ENCODE assay signal across 8 cellular contexts in genomic region chr3:180912304-180913226, GRCh38. TPM values are rescaled to one million over a fixed set of nuclear protein-coding genes. Genes with fewer than 3 reads are reported as not detected.
DNase-seq lines count a peak whose midpoint lies in the region; TF ChIP-seq lines count a peak whose summit lies in the region.

Gene FXR1 (plus strand): TSS chr3:180912670. CDS start chr3:180912686, 16 bp downstream.

- no peak for TF ChIP-seq EP300 in neural cell (conservative IDR thresholded peaks at IDR 0.05; ENCODE audit: poor library complexity, severe bottlenecking)

- DNase-seq in G401 (ENCODE audit: low spot score) (peak; percentile 82), H7 (peak; percentile 94), fibroblast of the conjunctiva (ENCODE audit: low read depth) (peak; percentile 53)
- DNase-seq in activated effector memory CD4-positive, alpha-beta T cell treated with Interleukin-2 at 50 U/mL for 16 hours = peak; percentile 84

- peak within 1 kb of the TSS; percentile 98 for H2AFZ ChIP-seq in Loucy (ENCODE audit: low read length)
- H2AFZ ChIP-seq in neural cell (ENCODE audit: low read depth, low read length) = peak within 1 kb of the TSS; percentile 74

- in situ Hi-C loops in G401 (cut with HindIII; ENCODE audit: low sequenced_read_pairs) = no loop called here

- H3K9me2 ChIP-seq in Loucy (replicated peaks; ENCODE audit: low read depth, low read length) (no peaks in the 10 kb centered on the region), neural cell (ENCODE audit: insufficient read depth, low read length) (no peaks in the 10 kb centered on the region)

- H3K27ac ChIP-seq in neural cell (ENCODE audit: low read length) = peak within 1 kb of the TSS; percentile 93
- peak within 1 kb of the TSS; percentile 88 for H3K27ac ChIP-seq in stomach smooth muscle (ENCODE audit: low read length)

- peaks cover 51% of the 10 kb centered on the region for H3K79me2 ChIP-seq in Loucy (ENCODE audit: insufficient read depth, low read length)
- peaks cover 47% of the 10 kb centered on the region for H3K79me2 ChIP-seq in neural cell (replicated peaks; ENCODE audit: insufficient read depth, low read length)

- no peaks in the 10 kb centered on the region for H3F3A ChIP-seq in Loucy (ENCODE audit: low read depth)
- H3F3A ChIP-seq in neural cell (ENCODE audit: insufficient read depth, low read length, poor library complexity, severe bottlenecking) = peaks cover 5% of the 10 kb centered on the region

- H3K4me3 ChIP-seq in H7 (ENCODE audit: insufficient read depth, low read depth, low read length) (peak within 1 kb of the TSS; percentile 93), Loucy (ENCODE audit: low read length, poor library complexity, severe bottlenecking) (peak within 1 kb of the TSS; percentile 97), neural cell (ENCODE audit: low read length) (peak within 1 kb of the TSS; percentile 82), stomach smooth muscle (ENCODE audit: low read length in 2 of 2) (peak within 1 kb of the TSS; percentile 96 to 99)

- H4K20me1 ChIP-seq in Loucy (ENCODE audit: insufficient read depth, low read length, poor library complexity, severe bottlenecking) (peaks cover 50% of the 10 kb centered on the region), neural cell (ENCODE audit: insufficient read depth) (peaks cover 8% of the 10 kb centered on the region)

- H3K9ac ChIP-seq in Loucy (ENCODE audit: low read depth, low read length, poor library complexity, severe bottlenecking) (peak within 1 kb of the TSS; percentile 96), neural cell (ENCODE audit: low read length) (peak within 1 kb of the TSS; percentile 93), stomach smooth muscle (ENCODE audit: low read length in 2 of 2) (peak within 1 kb of the TSS; percentile 96 to 100)

- H3K36me3 ChIP-seq in H7 (replicated peaks; ENCODE audit: control insufficient read depth, insufficient read depth, low read length) (peaks cover 4% of the 10 kb centered on the region), Loucy (ENCODE audit: insufficient read depth, low read length) (no peaks in the 10 kb centered on the region; the same call in 1 of the 2 replicates), neural cell (ENCODE audit: insufficient read depth, low read length) (no peaks in the 10 kb centered on the region), stomach smooth muscle (ENCODE audit: control insufficient read depth in 2 of 2, insufficient read depth in 2 of 2, low read length in 2 of 2) (no peaks in the 10 kb centered on the region)

- peak; percentile 85 for TF ChIP-seq POLR2A in Raji (IDR thresholded peaks at IDR 0.05; ENCODE audit: insufficient read depth, low read depth, low read length)

- H3K27me3 ChIP-seq in H7 (ENCODE audit: control insufficient read depth, insufficient read depth, low read length) (no peaks in the 10 kb centered on the region), Loucy (ENCODE audit: insufficient read depth, low read length, poor library complexity, severe bottlenecking) (no peaks in the 10 kb centered on the region), neural cell (ENCODE audit: insufficient read depth, low read depth, low read length) (no peaks in the 10 kb centered on the region), stomach smooth muscle (ENCODE audit: control insufficient read depth in 1 of 2, insufficient read depth in 2 of 2, low read length in 2 of 2) (no peaks in the 10 kb centered on the region)

- H3K4me1 ChIP-seq in Loucy (ENCODE audit: insufficient read depth, low read length, poor library complexity, severe bottlenecking) (peaks cover 38% of the 10 kb centered on the region), stomach smooth muscle (ENCODE audit: control insufficient read depth, insufficient read depth, low read length) (peaks cover 20% of the 10 kb centered on the region)

- TF ChIP-seq CTCF in Loucy (conservative IDR thresholded peaks at IDR 0.05; ENCODE audit: low read length) (peak; percentile 63), neural cell (IDR thresholded peaks at IDR 0.05; ENCODE audit: poor library complexity, severe bottlenecking) (peak; percentile 78)

- H3K4me2 ChIP-seq in Loucy (ENCODE audit: low read depth, low read length, poor library complexity, severe bottlenecking) (peak within 1 kb of the TSS; percentile 98), neural cell (ENCODE audit: low read length) (peak within 1 kb of the TSS; percentile 62)

- H3K9me3 ChIP-seq in Loucy (ENCODE audit: insufficient read depth, low read depth, low read length) = no peaks in the 10 kb centered on the region
- no peaks in the 10 kb centered on the region for H3K9me3 ChIP-seq in neural cell (ENCODE audit: low read length)
- H3K9me3 ChIP-seq in stomach smooth muscle (ENCODE audit: control insufficient read depth in 2 of 2, low read length in 2 of 2) = no peaks in the 10 kb centered on the region

- peak; percentile 42 for TF ChIP-seq RAD21 in neural cell (conservative IDR thresholded peaks at IDR 0.05)

TF ChIP-seq in neural cell, 6 proteins besides CTCF, POLR2A, EP300 and RAD21:
- TF ChIP-seq POLR2AphosphoS5 (IDR thresholded peaks at IDR 0.05) = peak; percentile 95
- TF ChIP-seq EZH2 (IDR thresholded peaks at IDR 0.05; ENCODE audit: borderline replicate concordance, insufficient read depth, low read length, poor library complexity, severe bottlenecking) = no peak
- no peak for TF ChIP-seq SMC3 (conservative IDR thresholded peaks at IDR 0.05; ENCODE audit: poor library complexity)
- TF ChIP-seq REST (IDR thresholded peaks at IDR 0.05; ENCODE audit: borderline replicate concordance) = peak; percentile 80
- TF ChIP-seq TAF1 (IDR thresholded peaks at IDR 0.05; ENCODE audit: low read depth) = peak; percentile 92
- TF ChIP-seq MXI1 (conservative IDR thresholded peaks at IDR 0.05; ENCODE audit: poor library complexity, severe bottlenecking) = peak; percentile 17

RNA-seq across cellular contexts. Expression of gene FXR1, which starts in this region (rescaled TPM):
- 139 and 142 TPM in 2 replicates for total RNA-seq in G401 (2014; rRNA removed; shearing (Covaris generic))
- total RNA-seq in H7 (2014; rRNA removed; shearing (Covaris generic)) = 151 and 201 TPM in 2 replicates
- 101 and 109 TPM in 2 replicates for polyA plus RNA-seq in neural cell
- polyA minus RNA-seq in neural cell = 205 and 243 TPM in 2 replicates

Comparison
In these comparisons a context has a peak if more than half of its experiments do, and no peak if none do; other contexts are left out.
1. Peak in every context shown above with its lines: DNase-seq, H3K4me3 ChIP-seq and H3K27ac ChIP-seq.